Comparison of ENCODE assay signal across 8 cellular contexts in the genomic region with DNA sequence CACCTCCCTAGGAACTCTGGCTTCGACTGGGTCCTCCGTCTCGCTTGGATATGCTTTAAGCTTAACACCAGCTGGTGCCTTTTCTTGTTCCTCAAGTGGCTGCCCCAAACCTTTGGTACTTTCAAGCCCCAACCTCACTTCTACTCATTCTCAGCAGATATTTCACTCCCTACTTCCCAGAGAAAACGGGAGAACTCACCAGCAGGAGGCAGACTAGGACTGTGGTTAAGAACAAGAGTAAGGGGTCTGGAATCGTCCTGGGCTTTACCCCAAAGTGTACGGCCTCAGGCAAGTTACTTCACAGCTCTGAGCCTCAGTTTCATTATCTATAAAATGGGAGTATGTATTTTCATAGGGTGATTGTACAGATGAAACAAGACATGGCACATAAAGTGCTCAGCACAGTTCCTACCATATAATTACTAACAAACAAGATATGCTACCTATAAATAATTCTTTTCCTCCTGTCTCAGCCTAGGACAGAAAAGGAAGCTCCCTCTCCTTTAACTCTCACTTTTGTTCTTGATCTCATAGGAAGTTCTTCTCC. TPM values are rescaled to one million over a fixed set of nuclear protein-coding genes. Genes with fewer than 3 reads are reported as not detected.
A peak's percentile ranks its signal among the peaks of the same experiment; 100 is the strongest.
DNase-seq lines count a peak whose midpoint lies in the region; ATAC-seq and TF ChIP-seq lines count a peak whose summit lies in the region.

No MANE protein-coding gene starts in this region.

- peak overlapping the region in 2 of 59 donors; percentile 11 to 24 for H3K27ac ChIP-seq in dorsolateral prefrontal cortex

- H3K27ac Mint-ChIP-seq in nephron progenitor cell: no peak overlapping the region

- peaks cover 20% of the 10 kb centered on the region for H3K9me3 Mint-ChIP-seq in nephron progenitor cell

- no peak overlapping the region for H3K4me3 Mint-ChIP-seq in nephron progenitor cell

- ATAC-seq in HG02973 (IDR thresholded peaks at IDR 0.05; ENCODE audit: unreplicated experiment): no peak

- DNase-seq in DMS53 (lab: John Stamatoyannopoulos, UW): peak; percentile 29
- no peak for DNase-seq in DMS53 treated with DMSO at 0.1 percent for 48 hours (lab: John Stamatoyannopoulos, UW; ENCODE audit: unreplicated experiment)
- peak; percentile 72 to 84 for DNase-seq in NCI-H524 (lab: John Stamatoyannopoulos, UW)
- no peak for DNase-seq in dorsolateral prefrontal cortex
- peak; percentile 65 for DNase-seq in nephron progenitor cell
- no peak for DNase-seq in activated CD4-positive, CD25-positive, alpha-beta regulatory T cell (lab: John Stamatoyannopoulos, UW)
- no peak for DNase-seq in putamen (ENCODE audit: low spot score)

- no peaks in the 10 kb centered on the region for H3K27me3 ChIP-seq in dorsolateral prefrontal cortex

- H3K4me3 ChIP-seq in dorsolateral prefrontal cortex: no peak overlapping the region

- intact Hi-C loops in dorsolateral prefrontal cortex (cut with DNase I): loop anchor here in 1 of 2 donors (5.0 kb wide), 2 partner anchors 560 to 780 kb away; no protein-coding TSS in a partner anchor

- H3K27me3 Mint-ChIP-seq in nephron progenitor cell (ENCODE audit: low read depth, poor library complexity): no peaks in the 10 kb centered on the region

- H3K4me1 Mint-ChIP-seq in nephron progenitor cell: no peaks in the 10 kb centered on the region

- TF ChIP-seq CTCF in dorsolateral prefrontal cortex (IDR thresholded peaks at IDR 0.05 in 54 of 56, conservative IDR thresholded peaks at IDR 0.05 in 2 of 56; ENCODE audit: low read depth in 1 of 56, partially characterized antibody in 56 of 56): peak in 53 of 56 donors; percentile 14 to 67 (median 50)
- TF ChIP-seq CTCF in nephron progenitor cell (IDR thresholded peaks at IDR 0.05): peak; percentile 54

- peaks cover 36% of the 10 kb centered on the region for H3K36me3 Mint-ChIP-seq in nephron progenitor cell (ENCODE audit: low read depth)

RNA-seq across cellular contexts. Expression of gene PAMR1, which starts 37.8 kb away (rescaled TPM):
- total RNA-seq in dorsolateral prefrontal cortex: 10 to 100 TPM; 10.9 to 64.3 (median 22.6) TPM

Comparison
In these comparisons a context has a peak if more than half of its experiments do, and no peak if none do; other contexts are left out.
1. DNase-seq: peak in DMS53 (single experiment), NCI-H524 (2 of 2) and nephron progenitor cell (single experiment); none in DMS53 treated with DMSO at 0.1 percent for 48 hours (single experiment), dorsolateral prefrontal cortex (0 of 10), activated CD4-positive, CD25-positive, alpha-beta regulatory T cell (0 of 4) and putamen (single experiment).